ENCODE assay signal across 10 cellular contexts in genomic region chr14:55398679-55399078, GRCh38. TPM values are rescaled to one million over a fixed set of nuclear protein-coding genes. Genes with fewer than 3 reads are reported as not detected.
DNase-seq lines count a peak whose midpoint lies in the region; ATAC-seq, FAIRE-seq and TF ChIP-seq lines count a peak whose summit lies in the region.
"Had no signal": no experiment of that assay in that cellular context is flagged by ENCODE, and none has a peak within 500 bp of the region (broad histone marks: within the 10 kb centered on the region; RNA-seq: fewer than 3 reads in every experiment).

No MANE protein-coding gene starts in this region.

- no peak overlapping the region for H3K4me3 Mint-ChIP-seq in T-helper 17 cell

- peaks cover 12% of the 10 kb centered on the region for H3K4me1 Mint-ChIP-seq in T-helper 17 cell

- H3K27ac ChIP-seq in sigmoid colon, result peak overlapping the region in 3 of 4 donors; percentile 38 to 43 (median 39)

- WGBS in sigmoid colon, 2 donors, result 88 to 91% methylated on average over 5 of the region's 5 CpGs

- H3K9me3 ChIP-seq in T-helper 17 cell (ENCODE audit: control insufficient read depth, low read length, poor library complexity, severe bottlenecking) (no peaks in the 10 kb centered on the region), sigmoid colon (no peaks in the 10 kb centered on the region)

- DNase-seq in H54 (ENCODE audit: insufficient read length, low spot score) (peak; percentile 26), T-helper 17 cell (no peak), fibroblast of the conjunctiva (ENCODE audit: low read depth) (peak; percentile 93), sigmoid colon (no peak), SK-N-DZ (ENCODE audit: low spot score) (no peak), NCI-H2171 (lab: John Stamatoyannopoulos, UW) (no peak), NCI-H82 (lab: John Stamatoyannopoulos, UW) (no peak)
- DNase-seq: NCI-H1417 treated with DMSO at 0.1 percent for 48 hours had no signal

- H3K27ac Mint-ChIP-seq in T-helper 17 cell, result peak overlapping the region; percentile 11

- peak; percentile 98 for FAIRE-seq in H54 (lab: Jason Lieb, UNC)
- FAIRE-seq: TTC549 had no signal

- peaks cover 8% of the 10 kb centered on the region for H3K36me3 Mint-ChIP-seq in T-helper 17 cell (ENCODE audit: low read depth)

- TF ChIP-seq CTCF in sigmoid colon (IDR thresholded peaks at IDR 0.05), result no peak

- TF ChIP-seq POLR2A in H54 (IDR thresholded peaks at IDR 0.05; ENCODE audit: low read depth, low read length), result no peak
- TF ChIP-seq POLR2A in sigmoid colon (IDR thresholded peaks at IDR 0.05), result no peak

- no peaks in the 10 kb centered on the region for H3K27me3 Mint-ChIP-seq in T-helper 17 cell

- H3K36me3 ChIP-seq in sigmoid colon, result peaks cover 0 to 33% (median 2%) of the 10 kb centered on the region in 4 donors

- H3K4me1 ChIP-seq in sigmoid colon, result peaks cover 0 to 15% (median 11%) of the 10 kb centered on the region in 4 donors

- H3K27me3 ChIP-seq in sigmoid colon, result no peaks in the 10 kb centered on the region

- ATAC-seq in T-helper 17 cell (no peak), GM21515 (IDR thresholded peaks at IDR 0.05; ENCODE audit: unreplicated experiment) (no peak)

- no peak overlapping the region for H3K4me3 ChIP-seq in sigmoid colon

- intact Hi-C loops in sigmoid colon (cut with DNase I), result no loop called here

- TF ChIP-seq EP300 in sigmoid colon (IDR thresholded peaks at IDR 0.05), result no peak

RNA-seq across cellular contexts. Expression of gene ATG14, which starts 13.0 kb away (rescaled TPM):
- total RNA-seq in T-helper 17 cell, result 10 to 100 TPM; 16.3 to 21.7 TPM
- 10 to 100 TPM; 17.1 to 22.2 (median 19.1) TPM for total RNA-seq in sigmoid colon
- 1 to 10 TPM; 3.6 to 5.3 (median 3.9) TPM for polyA plus RNA-seq in sigmoid colon
- 4.4 and 7.7 TPM in 2 replicates for polyA plus RNA-seq in SK-N-DZ (2014; cell fraction: cytosol; rRNA removed)
- polyA plus RNA-seq in SK-N-DZ (2014; cell fraction: nucleus; rRNA removed), result 14.0 and 18.1 TPM in 2 replicates

RNA-seq across cellular contexts. Expression of gene TBPL2, which starts 41.7 kb away (rescaled TPM):
- total RNA-seq in T-helper 17 cell, result not detected
- not detected for total RNA-seq in sigmoid colon
- polyA plus RNA-seq in sigmoid colon, result not detected
- polyA plus RNA-seq in SK-N-DZ (2014; cell fraction: cytosol; rRNA removed), result 0.06 TPM in 1 of 2 replicates, not detected in the other
- polyA plus RNA-seq in SK-N-DZ (2014; cell fraction: nucleus; rRNA removed), result not detected in 2 replicates

Comparison
In these comparisons a context has a peak if more than half of its experiments do, and no peak if none do; other contexts are left out.
1. DNase-seq: peak in H54 (single experiment) and fibroblast of the conjunctiva (single experiment); none in T-helper 17 cell (0 of 3), sigmoid colon (single experiment), SK-N-DZ (single experiment), NCI-H2171 (single experiment) and NCI-H82 (single experiment).